14 cellular contexts compared by ENCODE assay signal in genomic region chr3:68057637-68058320, GRCh38.
DNase-seq lines count a peak whose midpoint lies in the region; ATAC-seq, FAIRE-seq and TF ChIP-seq lines count a peak whose summit lies in the region.
"Had no signal": no experiment of that assay in that cellular context is flagged by ENCODE, and none has a peak within 500 bp of the region (broad histone marks: within the 10 kb centered on the region; RNA-seq: fewer than 3 reads in every experiment).

No MANE protein-coding gene starts in this region.

- H3K4me1 ChIP-seq in CD8-positive, alpha-beta memory T cell (ENCODE audit: insufficient read depth, low read length), result peaks cover 50% of the 10 kb centered on the region
- no peaks in the 10 kb centered on the region for H3K4me1 ChIP-seq in suprapubic skin
- H3K4me1 ChIP-seq: psoas muscle had no signal

- peak; percentile 23 to 92 (median 78) for DNase-seq in CD8-positive, alpha-beta memory T cell
- peak; percentile 73 for DNase-seq in activated CD4-positive, alpha-beta memory T cell treated with anti-CD3 and anti-CD28 coated beads, Interleukin-2, amount 10 ng/mL, durations not matched to agents 7 days and 5 days
- peak; percentile 58 for DNase-seq in activated naive CD8-positive, alpha-beta T cell treated with anti-CD3 and anti-CD28 coated beads for 36 hours
- peak in 2 of 3 donors; percentile 23 to 35 for DNase-seq in stimulated activated CD4-positive, alpha-beta T cell treated with anti-CD3 and anti-CD28 coated beads, TNF-alpha, amount 100 ng/mL, for 1 hour (ENCODE audit: low read depth in 3 of 3, low spot score in 1 of 3)
- no peak for DNase-seq in frontal cortex (ENCODE audit: low spot score in 2 of 2)
- no peak for DNase-seq in kidney glomerular epithelial cell (lab: John Stamatoyannopoulos, UW)
- DNase-seq in suprapubic skin (ENCODE audit: low spot score in 2 of 2), result no peak
- DNase-seq: foreskin fibroblast, HCEC 1CT, left ventricle myocardium superior, psoas muscle had no signal

- H3K9me3 ChIP-seq in CD8-positive, alpha-beta memory T cell (ENCODE audit: low read length), result no peaks in the 10 kb centered on the region
- H3K9me3 ChIP-seq in suprapubic skin, result no peaks in the 10 kb centered on the region
- H3K9me3 ChIP-seq: psoas muscle had no signal

- H3K4me3 ChIP-seq in CD8-positive, alpha-beta memory T cell (ENCODE audit: low read length), result peak overlapping the region; percentile 29
- H3K4me3 ChIP-seq in suprapubic skin, result no peak overlapping the region
- H3K4me3 ChIP-seq: psoas muscle had no signal

- no peak for TF ChIP-seq POLR2A in suprapubic skin (IDR thresholded peaks at IDR 0.05)

- peaks cover 0 to 21% (median 11%) of the 10 kb centered on the region in 3 donors for H3K36me3 Mint-ChIP-seq in CD8-positive, alpha-beta memory T cell
- H3K36me3 Mint-ChIP-seq in activated CD4-positive, alpha-beta memory T cell treated with anti-CD3 and anti-CD28 coated beads, Interleukin-2, amount 10 ng/mL, durations not matched to agents 7 days and 5 days (ENCODE audit: low read depth), result peaks cover 4% of the 10 kb centered on the region
- peaks cover 27% of the 10 kb centered on the region for H3K36me3 Mint-ChIP-seq in activated naive CD8-positive, alpha-beta T cell treated with anti-CD3 and anti-CD28 coated beads for 36 hours

- H3K27me3 Mint-ChIP-seq in CD8-positive, alpha-beta memory T cell, result no peaks in the 10 kb centered on the region
- no peaks in the 10 kb centered on the region for H3K27me3 Mint-ChIP-seq in activated CD4-positive, alpha-beta memory T cell treated with anti-CD3 and anti-CD28 coated beads, Interleukin-2, amount 10 ng/mL, durations not matched to agents 7 days and 5 days
- H3K27me3 Mint-ChIP-seq in activated naive CD8-positive, alpha-beta T cell treated with anti-CD3 and anti-CD28 coated beads for 36 hours, result no peaks in the 10 kb centered on the region

- H3K9me3 Mint-ChIP-seq in CD8-positive, alpha-beta memory T cell, result no peaks in the 10 kb centered on the region
- peaks cover 5% of the 10 kb centered on the region for H3K9me3 Mint-ChIP-seq in activated CD4-positive, alpha-beta memory T cell treated with anti-CD3 and anti-CD28 coated beads, Interleukin-2, amount 10 ng/mL, durations not matched to agents 7 days and 5 days
- H3K9me3 Mint-ChIP-seq in activated naive CD8-positive, alpha-beta T cell treated with anti-CD3 and anti-CD28 coated beads for 36 hours, result no peaks in the 10 kb centered on the region

- TF ChIP-seq CTCF in suprapubic skin (IDR thresholded peaks at IDR 0.05), result no peak

- no peak for TF ChIP-seq EP300 in suprapubic skin (IDR thresholded peaks at IDR 0.05)

- no peak for ATAC-seq in GM21737 (IDR thresholded peaks at IDR 0.05; ENCODE audit: unreplicated experiment)
- ATAC-seq: left ventricle myocardium superior, psoas muscle had no signal

- CTCF ChIA-PET in CD8-positive, alpha-beta memory T cell (lab: Charles Lee), result interaction anchor here (0.8 to 1.2 kb wide), 5 partner anchors 8 to 110 kb away, joined by 3 to 4 read pairs (median 3); a partner anchor contains a TSS
- CTCF ChIA-PET in activated CD4-positive, alpha-beta memory T cell treated with anti-CD3 and anti-CD28 coated beads, Interleukin-2, amount 10 ng/mL, durations not matched to agents 7 days and 5 days (lab: Charles Lee), result no interaction called here

- H3K4me1 Mint-ChIP-seq in CD8-positive, alpha-beta memory T cell, result peaks cover 60 to 71% (median 70%) of the 10 kb centered on the region in 3 donors
- H3K4me1 Mint-ChIP-seq in activated CD4-positive, alpha-beta memory T cell treated with anti-CD3 and anti-CD28 coated beads, Interleukin-2, amount 10 ng/mL, durations not matched to agents 7 days and 5 days, result peaks cover 19% of the 10 kb centered on the region
- H3K4me1 Mint-ChIP-seq in activated naive CD8-positive, alpha-beta T cell treated with anti-CD3 and anti-CD28 coated beads for 36 hours, result peaks cover 62% of the 10 kb centered on the region

- H3K27ac ChIP-seq in CD8-positive, alpha-beta memory T cell (ENCODE audit: low read depth, low read length), result no peak overlapping the region
- no peak overlapping the region for H3K27ac ChIP-seq in suprapubic skin
- H3K27ac ChIP-seq: psoas muscle had no signal

- peak overlapping the region; percentile 16 to 93 (median 76) for H3K27ac Mint-ChIP-seq in CD8-positive, alpha-beta memory T cell
- peak overlapping the region; percentile 81 for H3K27ac Mint-ChIP-seq in activated CD4-positive, alpha-beta memory T cell treated with anti-CD3 and anti-CD28 coated beads, Interleukin-2, amount 10 ng/mL, durations not matched to agents 7 days and 5 days
- peak overlapping the region; percentile 79 for H3K27ac Mint-ChIP-seq in activated naive CD8-positive, alpha-beta T cell treated with anti-CD3 and anti-CD28 coated beads for 36 hours

- H3K36me3 ChIP-seq in CD8-positive, alpha-beta memory T cell (ENCODE audit: insufficient read depth, low read length), result no peaks in the 10 kb centered on the region
- no peaks in the 10 kb centered on the region for H3K36me3 ChIP-seq in suprapubic skin

- H3K4me3 Mint-ChIP-seq in CD8-positive, alpha-beta memory T cell, result peak overlapping the region; percentile 65 to 83 (median 76)
- peak overlapping the region; percentile 63 for H3K4me3 Mint-ChIP-seq in activated CD4-positive, alpha-beta memory T cell treated with anti-CD3 and anti-CD28 coated beads, Interleukin-2, amount 10 ng/mL, durations not matched to agents 7 days and 5 days
- H3K4me3 Mint-ChIP-seq in activated naive CD8-positive, alpha-beta T cell treated with anti-CD3 and anti-CD28 coated beads for 36 hours, result peak overlapping the region; percentile 33

- 71% methylated on average over 2 of the region's 2 CpGs for WGBS in suprapubic skin

- no peaks in the 10 kb centered on the region for H3K27me3 ChIP-seq in CD8-positive, alpha-beta memory T cell (ENCODE audit: insufficient read depth, low read length, poor library complexity, severe bottlenecking)
- no peaks in the 10 kb centered on the region for H3K27me3 ChIP-seq in suprapubic skin

- POLR2A ChIA-PET in CD8-positive, alpha-beta memory T cell (lab: Charles Lee), result no interaction called here
- POLR2A ChIA-PET in activated CD4-positive, alpha-beta memory T cell treated with anti-CD3 and anti-CD28 coated beads, Interleukin-2, amount 10 ng/mL, durations not matched to agents 7 days and 5 days (lab: Charles Lee), result interaction anchor here (1.0 to 1.9 kb wide), 3 partner anchors 11 to 403 kb away, joined by 3 to 5 read pairs (median 4); partner anchors contain the start of gene SUCLG2

- FAIRE-seq in frontal cortex (lab: Jason Lieb, UNC), result no peak
- FAIRE-seq: TTC549, urothelium cell line had no signal

Comparison
In these comparisons a context has a peak if more than half of its experiments do, and no peak if none do; other contexts are left out.
1. DNase-seq: peak in CD8-positive, alpha-beta memory T cell (5 of 5), activated CD4-positive, alpha-beta memory T cell treated with anti-CD3 and anti-CD28 coated beads, Interleukin-2, amount 10 ng/mL, durations not matched to agents 7 days and 5 days (single experiment), activated naive CD8-positive, alpha-beta T cell treated with anti-CD3 and anti-CD28 coated beads for 36 hours (single experiment) and stimulated activated CD4-positive, alpha-beta T cell treated with anti-CD3 and anti-CD28 coated beads, TNF-alpha, amount 100 ng/mL, for 1 hour (2 of 3); none in frontal cortex (0 of 2), kidney glomerular epithelial cell (single experiment) and suprapubic skin (0 of 2).
2. Peak in every context shown above with its lines, with median percentiles within 50 percentile points of each other: H3K27ac Mint-ChIP-seq and H3K4me3 Mint-ChIP-seq.